Comparison of ENCODE assay signal across 1 cellular context in genomic region chr16:47460755-47461597, GRCh38.
A peak's percentile ranks its signal among the peaks of the same experiment; 100 is the strongest.
TF ChIP-seq lines count a peak whose summit lies in the region.

ITFG1 (minus strand) TSS chr16:47461063; CDS start chr16:47461045, 18 bp downstream.
PHKB (plus strand) TSS chr16:47461331; CDS start chr16:47461351, 20 bp downstream.

TF ChIP-seq in GM12878, 131 proteins besides CTCF, POLR2A, EP300 and RAD21 (continued from another document and continues in another):
- TF ChIP-seq ZNF592 (IDR thresholded peaks at IDR 0.05), result no peak
- TF ChIP-seq CBFB (IDR thresholded peaks at IDR 0.05; ENCODE audit: low read depth), result peak; percentile 38; the same call in 1 of the 2 replicates
- no peak for TF ChIP-seq CBX3 (IDR thresholded peaks at IDR 0.05; ENCODE audit: borderline replicate concordance, low read depth)
- TF ChIP-seq SMC3 (IDR thresholded peaks at IDR 0.05; ENCODE audit: borderline replicate concordance, low read length), result 0 out of 2 replicates have a peak, but pooled peaks have one; percentile 19
- TF ChIP-seq SP1 (IDR thresholded peaks at IDR 0.05; ENCODE audit: low read depth, low read length), result peak; percentile 33
- peak; percentile 55 for TF ChIP-seq SMARCA5 (IDR thresholded peaks at IDR 0.05)
- peak; percentile 46 for TF ChIP-seq PML (IDR thresholded peaks at IDR 0.05; ENCODE audit: low read length)
- no peak for TF ChIP-seq IRF4 (IDR thresholded peaks at IDR 0.05; ENCODE audit: low read depth, low read length)
- no peak for TF ChIP-seq EED (IDR thresholded peaks at IDR 0.05; ENCODE audit: low read depth)
- TF ChIP-seq ZZZ3 (IDR thresholded peaks at IDR 0.05; ENCODE audit: control insufficient read depth, insufficient read length, low read depth), result no peak
- TF ChIP-seq RFX5 (IDR thresholded peaks at IDR 0.05; ENCODE audit: low read depth, low read length), result no peak
- no peak for TF ChIP-seq BCL11A (IDR thresholded peaks at IDR 0.05; ENCODE audit: low read depth, low read length)
- no peak for TF ChIP-seq BMI1 (IDR thresholded peaks at IDR 0.05; ENCODE audit: borderline replicate concordance)
- no peak for TF ChIP-seq RELB (IDR thresholded peaks at IDR 0.05; ENCODE audit: low read depth)
- peak; percentile 67 for TF ChIP-seq NKRF (conservative IDR thresholded peaks at IDR 0.05)
- no peak for TF ChIP-seq SKIL (IDR thresholded peaks at IDR 0.05; ENCODE audit: low read depth, poor library complexity, severe bottlenecking)
- peak; percentile 69 for TF ChIP-seq PBX3 (IDR thresholded peaks at IDR 0.05; ENCODE audit: insufficient replicate concordance, low read depth, low read length)
- TF ChIP-seq SIX5 (IDR thresholded peaks at IDR 0.05; ENCODE audit: low read depth, low read length, severe bottlenecking), result peak; percentile 13
- no peak; the same call in 1 of the 2 replicates for TF ChIP-seq HSF1 (IDR thresholded peaks at IDR 0.05; ENCODE audit: low read depth, low read length)
- TF ChIP-seq KDM1A (IDR thresholded peaks at IDR 0.05; ENCODE audit: borderline replicate concordance), result no peak
- no peak for TF ChIP-seq ASH2L (IDR thresholded peaks at IDR 0.05; ENCODE audit: borderline replicate concordance, low read depth)
- TF ChIP-seq FOXM1 (IDR thresholded peaks at IDR 0.05; ENCODE audit: low read depth, low read length), result no peak
- peak in 1 of 2 experiments; percentile 42; a peak in 2 of 4 replicates for TF ChIP-seq BHLHE40 (IDR thresholded peaks at IDR 0.05; ENCODE audit: borderline replicate concordance in 1 of 2, low read depth in 2 of 2, low read length in 1 of 2)
- TF ChIP-seq SIN3A (IDR thresholded peaks at IDR 0.05; ENCODE audit: low read depth, low read length), result peak; percentile 31; the same call in 1 of the 2 replicates
- TF ChIP-seq RAD51 (IDR thresholded peaks at IDR 0.05), result no peak
- TF ChIP-seq REST (IDR thresholded peaks at IDR 0.05; ENCODE audit: low read depth, low read length), result no peak
- TF ChIP-seq ZNF207 (IDR thresholded peaks at IDR 0.05; ENCODE audit: borderline replicate concordance), result peak; percentile 35; the same call in 1 of the 2 replicates
- no peak for TF ChIP-seq POU2F2 (IDR thresholded peaks at IDR 0.05; ENCODE audit: borderline replicate concordance, low read depth, low read length)
- no peak for TF ChIP-seq USF1 (IDR thresholded peaks at IDR 0.05; ENCODE audit: borderline replicate concordance, extremely low read length, insufficient read depth, low read depth, low read length)
- no peak for TF ChIP-seq HDAC6 (IDR thresholded peaks at IDR 0.05; ENCODE audit: unreplicated experiment)
- no peak for TF ChIP-seq NRF1 (conservative IDR thresholded peaks at IDR 0.05; ENCODE audit: low read depth, low read length)
- no peak for TF ChIP-seq MEF2A (IDR thresholded peaks at IDR 0.05; ENCODE audit: insufficient read depth, low read depth, low read length)
- no peak for TF ChIP-seq USF2 (IDR thresholded peaks at IDR 0.05; ENCODE audit: borderline replicate concordance, low read depth, low read length)
- TF ChIP-seq STAT1 (conservative IDR thresholded peaks at IDR 0.05), result no peak; the same call in 1 of the 2 replicates
- no peak for TF ChIP-seq ZNF274 (IDR thresholded peaks at IDR 0.05; ENCODE audit: insufficient read depth, insufficient read length)
- TF ChIP-seq ATF2 (IDR thresholded peaks at IDR 0.05; ENCODE audit: low read length), result no peak
- TF ChIP-seq SRF (IDR thresholded peaks at IDR 0.05; ENCODE audit: low read depth in 2 of 2, low read length in 2 of 2), result no peak
- no peak for TF ChIP-seq ESRRA (IDR thresholded peaks at IDR 0.05; ENCODE audit: low read length)
- TF ChIP-seq CHD4 (IDR thresholded peaks at IDR 0.05), result no peak
- no peak for TF ChIP-seq NFXL1 (IDR thresholded peaks at IDR 0.05; ENCODE audit: borderline replicate concordance)
- TF ChIP-seq PAX5 (IDR thresholded peaks at IDR 0.05; ENCODE audit: borderline replicate concordance, low read depth, low read length), result no peak
